ENCODE assay signal across 9 cellular contexts in the genomic region with DNA sequence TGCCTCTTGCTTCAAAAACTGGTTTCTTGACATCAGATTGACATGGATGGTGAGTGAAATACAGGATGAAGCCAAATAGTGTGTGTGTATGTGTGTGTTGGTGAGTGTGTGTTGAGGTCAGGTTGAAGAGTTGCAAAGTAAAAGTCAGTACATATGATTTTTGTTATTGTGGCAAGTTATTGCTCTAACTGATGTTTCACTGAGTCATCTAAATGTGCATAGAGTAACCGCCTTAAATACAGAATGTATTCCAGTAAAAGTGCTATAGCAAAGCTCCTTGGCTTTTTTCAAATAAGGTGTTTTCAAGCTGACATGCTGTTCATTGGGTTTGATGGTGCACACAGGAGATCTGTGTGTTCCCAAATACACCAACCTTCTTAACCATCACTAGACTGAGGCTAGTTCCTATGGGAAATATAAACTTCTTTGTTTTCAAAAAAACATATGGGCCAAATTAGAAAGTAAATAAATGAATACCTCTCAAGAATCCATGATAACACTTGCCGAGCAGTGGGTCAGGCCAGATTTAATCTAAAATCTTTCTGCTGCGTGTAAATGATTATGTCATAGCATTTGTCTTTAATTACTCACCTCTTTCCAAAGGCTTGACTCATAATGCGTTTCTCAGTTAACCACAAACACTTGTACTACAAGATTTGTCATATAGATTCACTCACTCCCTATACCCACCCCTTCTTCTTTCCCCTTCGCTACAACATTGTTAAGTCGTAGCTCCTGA.
DNase-seq lines count a peak whose midpoint lies in the region; ATAC-seq and TF ChIP-seq lines count a peak whose summit lies in the region.
"Had no signal": no experiment of that assay in that cellular context is flagged by ENCODE, and none has a peak within 500 bp of the region (broad histone marks: within the 10 kb centered on the region; RNA-seq: fewer than 3 reads in every experiment).

No MANE protein-coding gene starts in this region.

- WGBS in testis, 2 donors: 88 to 94% methylated on average over 6 of the region's 6 CpGs

- CTCF ChIA-PET in activated naive CD4-positive, alpha-beta T cell treated with anti-CD3 and anti-CD28 coated beads for 36 hours (lab: Charles Lee): no interaction called here
- CTCF ChIA-PET in OCI-LY7 (lab: Charles Lee; ENCODE audit: unreplicated experiment): no interaction called here

- H3K4me1 Mint-ChIP-seq in activated naive CD4-positive, alpha-beta T cell treated with anti-CD3 and anti-CD28 coated beads for 36 hours (ENCODE audit: low read depth): peaks cover 9% of the 10 kb centered on the region
- peaks cover 0 to 2% of the 10 kb centered on the region in 2 donors for H3K4me1 Mint-ChIP-seq in stimulated activated naive B cell treated with anti-CD40 and anti-IgM and Interleukin-4, amounts not matched to agents 10 μg/mL and 1 μg/mL and 100 μg/mL, for 72 hours

- no peak overlapping the region for H2AFZ ChIP-seq in OCI-LY7 (ENCODE audit: low read length)

- H3K36me3 ChIP-seq in testis (ENCODE audit: low read depth, missing control alignments): no peaks in the 10 kb centered on the region
- no peaks in the 10 kb centered on the region for H3K36me3 ChIP-seq in OCI-LY7 (ENCODE audit: insufficient read depth, low read length)
- H3K36me3 ChIP-seq: neutrophil had no signal

- no peaks in the 10 kb centered on the region for H3K27me3 ChIP-seq in testis
- H3K27me3 ChIP-seq: neutrophil had no signal

- H3K27ac Mint-ChIP-seq in activated naive CD4-positive, alpha-beta T cell treated with anti-CD3 and anti-CD28 coated beads for 36 hours: no peak overlapping the region
- no peak overlapping the region for H3K27ac Mint-ChIP-seq in stimulated activated naive B cell treated with anti-CD40 and anti-IgM and Interleukin-4, amounts not matched to agents 10 μg/mL and 1 μg/mL and 100 μg/mL, for 72 hours

- peak; percentile 30 for DNase-seq in activated naive CD4-positive, alpha-beta T cell treated with anti-CD3 and anti-CD28 coated beads for 36 hours
- DNase-seq in activated naive CD4-positive, alpha-beta T cell treated with Interleukin-2 at 50 U/mL for 16 hours: no peak
- peak; percentile 94 for DNase-seq in HS-5 (ENCODE audit: low read depth)
- DNase-seq in astrocyte of the hippocampus (ENCODE audit: low read depth, low spot score): peak; percentile 90
- DNase-seq in stimulated activated naive B cell treated with anti-CD40 and anti-IgM and Interleukin-4, amounts not matched to agents 10 μg/mL and 1 μg/mL and 100 μg/mL, for 72 hours: no peak
- no peak for DNase-seq in testis
- no peak for DNase-seq in OCI-LY7 (ENCODE audit: low spot score)

- no peak for TF ChIP-seq CTCF in testis (IDR thresholded peaks at IDR 0.05)
- no peak for TF ChIP-seq CTCF in OCI-LY7 (conservative IDR thresholded peaks at IDR 0.05; ENCODE audit: low read length)

- no peaks in the 10 kb centered on the region for H3K79me2 ChIP-seq in OCI-LY7 (ENCODE audit: insufficient read depth, low read depth, low read length)

- H3K9me3 ChIP-seq in testis (no peaks in the 10 kb centered on the region), OCI-LY7 (ENCODE audit: low read length) (no peaks in the 10 kb centered on the region)
- H3K9me3 ChIP-seq: neutrophil had no signal

- H3K4me3 Mint-ChIP-seq in activated naive CD4-positive, alpha-beta T cell treated with anti-CD3 and anti-CD28 coated beads for 36 hours: no peak overlapping the region
- H3K4me3 Mint-ChIP-seq in stimulated activated naive B cell treated with anti-CD40 and anti-IgM and Interleukin-4, amounts not matched to agents 10 μg/mL and 1 μg/mL and 100 μg/mL, for 72 hours: no peak overlapping the region

- no peak overlapping the region for H3K4me3 ChIP-seq in testis
- no peak overlapping the region for H3K4me3 ChIP-seq in OCI-LY7 (ENCODE audit: low read depth, low read length, poor library complexity, severe bottlenecking)

- no peak overlapping the region for H3K4me2 ChIP-seq in OCI-LY7 (ENCODE audit: low read length)

- no TSS peak for BruUV-seq in OCI-LY7 (replicated peaks; lab: Mats Ljungman, UMichigan)

- H3K9me3 Mint-ChIP-seq in activated naive CD4-positive, alpha-beta T cell treated with anti-CD3 and anti-CD28 coated beads for 36 hours: peaks cover 11% of the 10 kb centered on the region
- peaks cover 17 to 19% of the 10 kb centered on the region in 2 donors for H3K9me3 Mint-ChIP-seq in stimulated activated naive B cell treated with anti-CD40 and anti-IgM and Interleukin-4, amounts not matched to agents 10 μg/mL and 1 μg/mL and 100 μg/mL, for 72 hours

- H3K27me3 Mint-ChIP-seq in activated naive CD4-positive, alpha-beta T cell treated with anti-CD3 and anti-CD28 coated beads for 36 hours (ENCODE audit: low read depth): peaks cover 4% of the 10 kb centered on the region
- H3K27me3 Mint-ChIP-seq in stimulated activated naive B cell treated with anti-CD40 and anti-IgM and Interleukin-4, amounts not matched to agents 10 μg/mL and 1 μg/mL and 100 μg/mL, for 72 hours: no peaks in the 10 kb centered on the region

- no peaks in the 10 kb centered on the region for H4K20me1 ChIP-seq in OCI-LY7 (ENCODE audit: insufficient read depth, low read length)

- intact Hi-C loops in activated naive CD4-positive, alpha-beta T cell treated with anti-CD3 and anti-CD28 coated beads for 36 hours (cut with micrococcal nuclease): loop anchor here (1.0 to 5.0 kb wide), 5 partner anchors 135 to 974 kb away; a partner anchor contains a TSS
- intact Hi-C loops in testis (cut with DNase I; ENCODE audit: low total_unique reads): no loop called here
- intact Hi-C loops in OCI-LY7 (cut with micrococcal nuclease; ENCODE audit: unreplicated experiment): no loop called here

- TF ChIP-seq POLR2A in testis (IDR thresholded peaks at IDR 0.05): no peak

- POLR2A ChIA-PET in OCI-LY7 (lab: Charles Lee): interaction anchor here (0.6 kb wide), 1 partner anchor 280 kb away, joined by 3 read pairs; no protein-coding TSS in a partner anchor

- ATAC-seq in stimulated activated naive B cell treated with anti-CD40 and anti-IgM and Interleukin-4, amounts not matched to agents 10 μg/mL and 1 μg/mL and 100 μg/mL, for 72 hours (replicated peaks): peak; percentile 39 to 79
- no peak for ATAC-seq in HG03139 (IDR thresholded peaks at IDR 0.05; ENCODE audit: unreplicated experiment)

- peaks cover 8% of the 10 kb centered on the region for H3K36me3 Mint-ChIP-seq in activated naive CD4-positive, alpha-beta T cell treated with anti-CD3 and anti-CD28 coated beads for 36 hours (ENCODE audit: low read depth)
- H3K36me3 Mint-ChIP-seq in stimulated activated naive B cell treated with anti-CD40 and anti-IgM and Interleukin-4, amounts not matched to agents 10 μg/mL and 1 μg/mL and 100 μg/mL, for 72 hours: peaks cover 8 to 18% of the 10 kb centered on the region in 2 donors

- H3K27ac ChIP-seq in testis (no peak overlapping the region), OCI-LY7 (ENCODE audit: low read depth, low read length, poor library complexity, severe bottlenecking) (no peak overlapping the region)
- H3K27ac ChIP-seq: neutrophil had no signal

- no peaks in the 10 kb centered on the region for H3K9me2 ChIP-seq in OCI-LY7 (ENCODE audit: insufficient read depth, low read length)

- H3K4me1 ChIP-seq in testis (no peaks in the 10 kb centered on the region), OCI-LY7 (ENCODE audit: insufficient read depth, low read length, poor library complexity, severe bottlenecking) (no peaks in the 10 kb centered on the region)

Comparison
In these comparisons a context has a peak if more than half of its experiments do, and no peak if none do; other contexts are left out.
1. DNase-seq: peak in activated naive CD4-positive, alpha-beta T cell treated with anti-CD3 and anti-CD28 coated beads for 36 hours (single experiment), HS-5 (single experiment) and astrocyte of the hippocampus (single experiment); none in activated naive CD4-positive, alpha-beta T cell treated with Interleukin-2 at 50 U/mL for 16 hours (single experiment), stimulated activated naive B cell treated with anti-CD40 and anti-IgM and Interleukin-4, amounts not matched to agents 10 μg/mL and 1 μg/mL and 100 μg/mL, for 72 hours (single experiment), testis (single experiment) and OCI-LY7 (single experiment).